ENCODE assay signal across 10 cellular contexts in genomic region chr9:136666364-136667216, GRCh38. TPM values are rescaled to one million over a fixed set of nuclear protein-coding genes. Genes with fewer than 3 reads are reported as not detected.
DNase-seq lines count a peak whose midpoint lies in the region; ATAC-seq, FAIRE-seq and TF ChIP-seq lines count a peak whose summit lies in the region.
"Had no signal": no experiment of that assay in that cellular context is flagged by ENCODE, and none has a peak within 500 bp of the region (broad histone marks: within the 10 kb centered on the region; RNA-seq: fewer than 3 reads in every experiment).

No MANE protein-coding gene starts in this region.

- no peaks in the 10 kb centered on the region for H3K79me1 ChIP-seq in H1 (ENCODE audit: low read depth, low read length)

- H2AFZ ChIP-seq in OCI-LY1 (ENCODE audit: low read length) = no peak overlapping the region
- no peak overlapping the region for H2AFZ ChIP-seq in H1 (ENCODE audit: low read length)
- no peak overlapping the region for H2AFZ ChIP-seq in neural cell (ENCODE audit: low read depth, low read length)

- H3K4me1 ChIP-seq in OCI-LY1 (ENCODE audit: insufficient read depth, low read length, severe bottlenecking) (no peaks in the 10 kb centered on the region), H1 (replicated peaks in 1 of 4; ENCODE audit: control insufficient read depth in 3 of 4, insufficient read depth in 4 of 4, low read length in 3 of 4) (peaks cover 0 to 4% (median 2%) of the 10 kb centered on the region in 4 experiments; a peak in 4 of 7 replicates)

- H3K36me3 ChIP-seq in OCI-LY1 (ENCODE audit: insufficient read depth, low read length) (no peaks in the 10 kb centered on the region), H1 (ENCODE audit: control insufficient read depth in 2 of 4, insufficient read depth in 4 of 4, low read length in 3 of 4) (no peaks in the 10 kb centered on the region), neural cell (ENCODE audit: insufficient read depth, low read length) (no peaks in the 10 kb centered on the region)

- TF ChIP-seq CTCF in CD14-positive monocyte (IDR thresholded peaks at IDR 0.05) (no peak), OCI-LY1 (IDR thresholded peaks at IDR 0.05; ENCODE audit: low read length) (no peak), H1 (IDR thresholded peaks at IDR 0.05; ENCODE audit: control extremely low read depth in 1 of 3, insufficient read depth in 1 of 3, low read depth in 1 of 3, low read length in 3 of 3) (no peak), neural cell (IDR thresholded peaks at IDR 0.05; ENCODE audit: poor library complexity, severe bottlenecking) (no peak)

- no peak overlapping the region for H2BK15ac ChIP-seq in H1 (ENCODE audit: low read length)

- no peak for TF ChIP-seq EP300 in H1 (IDR thresholded peaks at IDR 0.05; ENCODE audit: borderline replicate concordance in 1 of 2, low read depth in 2 of 2, low read length in 2 of 2)
- no peak for TF ChIP-seq EP300 in neural cell (conservative IDR thresholded peaks at IDR 0.05; ENCODE audit: poor library complexity, severe bottlenecking)

- TF ChIP-seq POLR2A in H1 (IDR thresholded peaks at IDR 0.05; ENCODE audit: control extremely low read depth in 1 of 2, low read depth in 2 of 2, low read length in 2 of 2) = no peak

- H3K23ac ChIP-seq in H1 (ENCODE audit: insufficient read length) = no peak overlapping the region

- CTCF ChIA-PET in H1 (lab: Charles Lee; ENCODE audit: partially characterized antibody) = interaction anchor here (0.8 to 2.6 kb wide), 10 partner anchors 9 to 27 kb away, joined by 3 to 14 read pairs (median 7); no protein-coding TSS in a partner anchor

- H4K8ac ChIP-seq in H1 (ENCODE audit: extremely low read depth, insufficient read depth, low read length) = no peak overlapping the region; the same call in 1 of the 2 replicates

- H3K14ac ChIP-seq in H1 (ENCODE audit: insufficient read length) = no peak overlapping the region

- intact Hi-C loops in CD14-positive monocyte (cut with micrococcal nuclease) = no loop called here

- no peak overlapping the region for H2BK120ac ChIP-seq in H1 (replicated peaks; ENCODE audit: low read depth, low read length)

- FAIRE-seq in H1 (lab: Jason Lieb, UNC) = no peak
- FAIRE-seq: GM18507, keratinocyte had no signal

- H2BK12ac ChIP-seq in H1 (ENCODE audit: low read depth, low read length) = no peak overlapping the region

- H2AK5ac ChIP-seq in H1 (ENCODE audit: low read depth, low read length) = no peak overlapping the region

- no peak overlapping the region for H3K27ac ChIP-seq in OCI-LY1 (ENCODE audit: low read depth, low read length, poor library complexity, severe bottlenecking)
- no peak overlapping the region for H3K27ac ChIP-seq in H1 (ENCODE audit: low read depth, low read length)
- no peak overlapping the region for H3K27ac ChIP-seq in neural cell (ENCODE audit: low read length)

- ATAC-seq in GM21737 (IDR thresholded peaks at IDR 0.05; ENCODE audit: unreplicated experiment) (no peak), GM18520 (IDR thresholded peaks at IDR 0.05; ENCODE audit: unreplicated experiment) (no peak)

- 52% methylated on average over 11 of the region's 36 CpGs; no CpG with 5 or more reads in 1 of the 2 experiments for WGBS in H1 (ENCODE audit: extremely low coverage in 1 of 2, insufficient coverage in 1 of 2, insufficient read length in 1 of 2, insufficient replicate concordance in 2 of 2, low coverage in 1 of 2, low lambda C conversion rate in 2 of 2, missing lambda C conversion rate in 1 of 2), 2 experiments

- H3K27me3 ChIP-seq in OCI-LY1 (ENCODE audit: insufficient read depth, low read length) (peaks cover 22% of the 10 kb centered on the region; the same call in 1 of the 2 replicates), H1 (replicated peaks in 1 of 4; ENCODE audit: control insufficient read depth in 3 of 4, extremely low read depth in 1 of 4, insufficient read depth in 3 of 4, low read length in 3 of 4) (no peaks in the 10 kb centered on the region; a peak in 2 of 7 replicates), neural cell (ENCODE audit: insufficient read depth, low read depth, low read length) (no peaks in the 10 kb centered on the region)

- H3K9me3 ChIP-seq in OCI-LY1 (ENCODE audit: low read length) (no peaks in the 10 kb centered on the region), H1 (ENCODE audit: insufficient read depth in 2 of 2, low read depth in 1 of 2, low read length in 1 of 2) (no peaks in the 10 kb centered on the region), neural cell (ENCODE audit: low read length) (no peaks in the 10 kb centered on the region)

- H3F3A ChIP-seq in OCI-LY1 (ENCODE audit: insufficient read depth, low read length) = no peaks in the 10 kb centered on the region
- H3F3A ChIP-seq in neural cell (ENCODE audit: insufficient read depth, low read length, poor library complexity, severe bottlenecking) = no peaks in the 10 kb centered on the region

- H3K4me1 Mint-ChIP-seq in CD14-positive monocyte = peaks cover 8% of the 10 kb centered on the region

- H3K18ac ChIP-seq in H1 (ENCODE audit: extremely low read depth, low read length) = no peak overlapping the region

- H3K23me2 ChIP-seq in H1 (ENCODE audit: low read depth, low read length) = no peaks in the 10 kb centered on the region; the same call in 1 of the 2 replicates

- peaks cover 0 to 12% (median 5%) of the 10 kb centered on the region in 7 donors for H3K9me3 Mint-ChIP-seq in CD14-positive monocyte

- TF ChIP-seq RAD21 in H1 (IDR thresholded peaks at IDR 0.05 in 1 of 2, conservative IDR thresholded peaks at IDR 0.05 in 1 of 2; ENCODE audit: low read depth in 2 of 2, low read length in 2 of 2) (no peak), neural cell (conservative IDR thresholded peaks at IDR 0.05) (no peak)

- H3K27ac Mint-ChIP-seq in CD14-positive monocyte = no peak overlapping the region

- no peak overlapping the region for H3K4me3 ChIP-seq in OCI-LY1 (ENCODE audit: low read depth, low read length, poor library complexity, severe bottlenecking)
- H3K4me3 ChIP-seq in H1 (ENCODE audit: extremely low read depth in 1 of 4, insufficient read depth in 2 of 4, low read depth in 3 of 4, low read length in 4 of 4) = peak overlapping the region in 3 of 4 experiments; percentile 14 to 58 (median 50); a peak in 4 of 8 replicates
- peak overlapping the region; percentile 44 for H3K4me3 ChIP-seq in neural cell (ENCODE audit: low read length)

- POLR2A ChIA-PET in H1 (lab: Charles Lee; ENCODE audit: partially characterized antibody) = interaction anchor here (0.6 to 1.5 kb wide), 2 partner anchors 9 to 12 kb away, joined by 3 read pairs; no protein-coding TSS in a partner anchor

- H4K20me1 ChIP-seq in OCI-LY1 (ENCODE audit: insufficient read depth, low read length) (no peaks in the 10 kb centered on the region), H1 (replicated peaks in 1 of 2; ENCODE audit: control insufficient read depth in 1 of 2, insufficient read depth in 2 of 2, low read length in 2 of 2) (peaks cover 0 to 6% of the 10 kb centered on the region in 2 experiments), neural cell (ENCODE audit: insufficient read depth) (no peaks in the 10 kb centered on the region)

- H4K5ac ChIP-seq in H1 (ENCODE audit: insufficient read length, low read depth, low read length) = no peak overlapping the region

- H3K4me2 ChIP-seq in OCI-LY1 (ENCODE audit: low read length) (0 out of 2 replicates have a peak overlapping the region, but pooled peaks have one; percentile 26), H1 (ENCODE audit: insufficient read depth in 1 of 2, low read depth in 2 of 2, low read length in 2 of 2) (peak overlapping the region; percentile 3 to 68; a peak in 2 of 4 replicates), neural cell (ENCODE audit: low read length) (no peak overlapping the region)

- H3K56ac ChIP-seq in H1 (replicated peaks; ENCODE audit: insufficient read length, low read depth, low read length) = no peak overlapping the region

- H3K4me3 Mint-ChIP-seq in CD14-positive monocyte = peak overlapping the region; percentile 50 to 78

- no peak overlapping the region for H3K4ac ChIP-seq in H1 (replicated peaks; ENCODE audit: insufficient read length, low read depth, low read length)

- H3K79me2 ChIP-seq in OCI-LY1 (ENCODE audit: insufficient read depth, low read length) = no peaks in the 10 kb centered on the region
- H3K79me2 ChIP-seq in H1 (ENCODE audit: control insufficient read depth in 1 of 2, insufficient read depth in 2 of 2, low read length in 2 of 2) = no peaks in the 10 kb centered on the region
- H3K79me2 ChIP-seq in neural cell (replicated peaks; ENCODE audit: insufficient read depth, low read length) = no peaks in the 10 kb centered on the region

- H4K91ac ChIP-seq in H1 (replicated peaks; ENCODE audit: insufficient read length, low read length) = no peak overlapping the region

- no peak overlapping the region for H2BK20ac ChIP-seq in H1 (ENCODE audit: low read length)

- no peaks in the 10 kb centered on the region for H3K9me2 ChIP-seq in OCI-LY1 (ENCODE audit: low read depth, low read length)
- H3K9me2 ChIP-seq in neural cell (ENCODE audit: insufficient read depth, low read length) = no peaks in the 10 kb centered on the region

- no peak for DNase-seq in CD14-positive monocyte (ENCODE audit: low spot score)
- no peak for DNase-seq in H1 (ENCODE audit: low read depth in 1 of 2, low spot score in 2 of 2)
- DNase-seq in NCI-H2196 (lab: John Stamatoyannopoulos, UW; ENCODE audit: unreplicated experiment) = no peak
- DNase-seq in SHP77 (lab: John Stamatoyannopoulos, UW) = no peak

- no peaks in the 10 kb centered on the region for H3K36me3 Mint-ChIP-seq in CD14-positive monocyte

- no peak overlapping the region for H3K9ac ChIP-seq in OCI-LY1 (ENCODE audit: low read length)
- H3K9ac ChIP-seq in H1 (replicated peaks in 1 of 4; ENCODE audit: extremely low read depth in 1 of 4, low read depth in 3 of 4, low read length in 3 of 4) = no peak overlapping the region
- H3K9ac ChIP-seq in neural cell (ENCODE audit: low read length) = peak overlapping the region; percentile 3

- peaks cover 61 to 82% (median 63%) of the 10 kb centered on the region in 3 donors for H3K27me3 Mint-ChIP-seq in CD14-positive monocyte (ENCODE audit: low read depth in 3 of 3)

- H2BK5ac ChIP-seq in H1 (ENCODE audit: low read depth, low read length) = no peak overlapping the region

RNA-seq across cellular contexts. Expression of gene EGFL7, which starts 3.9 kb away (rescaled TPM):
- polyA plus RNA-seq in CD14-positive monocyte = 1 to 10 TPM; 2.2 to 2.8 TPM
- 37.8 and 39.8 TPM in 2 replicates for total RNA-seq in H1 (2021; fragmentation: NEBNext Ultra II Directional; extraction: Animal tissue kit (Norgen Biotek cat#: 25700))
- polyA plus RNA-seq in H1 (2011; rRNA removed) = 53.4 and 82.5 TPM in 2 replicates
- polyA plus RNA-seq in H1 (2011; cell fraction: cytosol; rRNA removed) = 63.0 TPM
- 82.5 TPM for polyA plus RNA-seq in H1 (2011; cell fraction: nucleus; rRNA removed)
- polyA plus RNA-seq in H1 (2012, experiment 1 of 2) = 17.3 to 46.4 TPM (median 40.7 TPM) in 4 replicates
- 43.2 TPM for polyA plus RNA-seq in H1 (2012, experiment 2 of 2)
- 66.8 TPM for polyA plus RNA-seq in H1 (2013, experiment 1 of 2)
- 68.8 TPM for polyA plus RNA-seq in H1 (2013, experiment 2 of 2)
- polyA minus RNA-seq in H1 (2011; rRNA and poly(A)+ RNA removed) = 7.2 and 9.3 TPM in 2 replicates
- polyA minus RNA-seq in H1 (2011; cell fraction: cytosol; rRNA and poly(A)+ RNA removed) = 30.7 TPM
- polyA minus RNA-seq in H1 (2011; cell fraction: nucleus; rRNA and poly(A)+ RNA removed) = 12.8 TPM
- polyA plus RNA-seq in neural cell = 8.2 and 12.5 TPM in 2 replicates
- 4.6 and 4.7 TPM in 2 replicates for polyA minus RNA-seq in neural cell

RNA-seq across cellular contexts. Expression of gene AGPAT2, which starts 20.7 kb away (rescaled TPM):
- polyA plus RNA-seq in CD14-positive monocyte = 100 to 1,000 TPM; 116 to 139 TPM
- 30.5 and 31.6 TPM in 2 replicates for total RNA-seq in H1 (2021; fragmentation: NEBNext Ultra II Directional; extraction: Animal tissue kit (Norgen Biotek cat#: 25700))
- polyA plus RNA-seq in H1 (2011; rRNA removed) = 37.6 and 52.1 TPM in 2 replicates
- 36.0 TPM for polyA plus RNA-seq in H1 (2011; cell fraction: cytosol; rRNA removed)
- polyA plus RNA-seq in H1 (2011; cell fraction: nucleus; rRNA removed) = 44.9 TPM
- polyA plus RNA-seq in H1 (2012, experiment 1 of 2) = 16.4 to 27.5 TPM (median 25.2 TPM) in 4 replicates
- polyA plus RNA-seq in H1 (2012, experiment 2 of 2) = 26.0 TPM
- polyA plus RNA-seq in H1 (2013, experiment 1 of 2) = 32.4 TPM
- 37.1 TPM for polyA plus RNA-seq in H1 (2013, experiment 2 of 2)
- 9.3 and 15.5 TPM in 2 replicates for polyA minus RNA-seq in H1 (2011; rRNA and poly(A)+ RNA removed)
- polyA minus RNA-seq in H1 (2011; cell fraction: cytosol; rRNA and poly(A)+ RNA removed) = 19.5 TPM
- polyA minus RNA-seq in H1 (2011; cell fraction: nucleus; rRNA and poly(A)+ RNA removed) = 12.9 TPM
- 1.3 TPM in 1 of 2 replicates, not detected in the other for polyA plus RNA-seq in neural cell
- 1.7 TPM in 1 of 2 replicates, not detected in the other for polyA minus RNA-seq in neural cell

RNA-seq across cellular contexts. Expression of gene DIPK1B, which starts 45.8 kb away (rescaled TPM):
- polyA plus RNA-seq in CD14-positive monocyte (under 1 TPM in 1 of 2 donors, not detected in 1; 0.10 TPM), H1 (2011; rRNA removed) (64.8 and 78.8 TPM in 2 replicates), neural cell (65.1 and 78.7 TPM in 2 replicates)
- total RNA-seq in H1 (2021; fragmentation: NEBNext Ultra II Directional; extraction: Animal tissue kit (Norgen Biotek cat#: 25700)) = 32.3 and 35.3 TPM in 2 replicates
- 58.4 TPM for polyA plus RNA-seq in H1 (2011; cell fraction: cytosol; rRNA removed)
- 75.1 TPM for polyA plus RNA-seq in H1 (2011; cell fraction: nucleus; rRNA removed)
- polyA plus RNA-seq in H1 (2012, experiment 1 of 2) = 19.5 to 34.6 TPM (median 30.7 TPM) in 4 replicates
- 28.6 TPM for polyA plus RNA-seq in H1 (2012, experiment 2 of 2)
- polyA plus RNA-seq in H1 (2013, experiment 1 of 2) = 28.2 TPM
- 28.5 TPM for polyA plus RNA-seq in H1 (2013, experiment 2 of 2)
- polyA minus RNA-seq in H1 (2011; rRNA and poly(A)+ RNA removed) = 13.3 and 14.7 TPM in 2 replicates
- polyA minus RNA-seq in H1 (2011; cell fraction: cytosol; rRNA and poly(A)+ RNA removed) = 22.6 TPM
- 19.6 TPM for polyA minus RNA-seq in H1 (2011; cell fraction: nucleus; rRNA and poly(A)+ RNA removed)
- 46.5 and 48.0 TPM in 2 replicates for polyA minus RNA-seq in neural cell
- polyA plus RNA-seq: keratinocyte had no signal

Comparison
In these comparisons a context has a peak if more than half of its experiments do, and no peak if none do; other contexts are left out.
1. RNA of gene DIPK1B, which starts 45.8 kb away (polyA plus RNA-seq): 65.1 to 78.7 TPM in neural cell and 19.5 to 78.8 TPM in H1; 0.10 TPM in CD14-positive monocyte; every median in the first group is over 10 times any median in the second.